8 cellular contexts compared by ENCODE assay signal in genomic region chr22:30289980-30290313, GRCh38. TPM values are rescaled to one million over a fixed set of nuclear protein-coding genes. Genes with fewer than 3 reads are reported as not detected.
DNase-seq lines count a peak whose midpoint lies in the region; ATAC-seq, FAIRE-seq and TF ChIP-seq lines count a peak whose summit lies in the region.

No MANE protein-coding gene starts in this region.

- ATAC-seq in left cardiac atrium = peak; percentile 4

- H3K27me3 ChIP-seq in BJ (ENCODE audit: control insufficient read depth, insufficient read depth, low read length) = no peaks in the 10 kb centered on the region
- no peaks in the 10 kb centered on the region for H3K27me3 ChIP-seq in HAP-1 (ENCODE audit: low read depth)
- H3K27me3 ChIP-seq in WERI-Rb-1 (ENCODE audit: insufficient read depth, low read depth, severe bottlenecking) = no peaks in the 10 kb centered on the region
- H3K27me3 ChIP-seq in smooth muscle cell (ENCODE audit: low read depth) = no peaks in the 10 kb centered on the region

- TF ChIP-seq CTCF in BJ (IDR thresholded peaks at IDR 0.05; ENCODE audit: insufficient read depth, low read depth, low read length) (no peak), WERI-Rb-1 (IDR thresholded peaks at IDR 0.05; ENCODE audit: low read depth, low read length) (no peak), smooth muscle cell (IDR thresholded peaks at IDR 0.05; ENCODE audit: borderline replicate concordance, insufficient read depth, poor library complexity, severe bottlenecking) (no peak)

- in situ Hi-C loops in HAP-1 (cut with MboI; ENCODE audit: low sequenced_read_pairs) = no loop called here

- H3K4me1 ChIP-seq in HAP-1 (peaks cover 10% of the 10 kb centered on the region), smooth muscle cell (ENCODE audit: low read depth) (peaks cover 14% of the 10 kb centered on the region)

- intact Hi-C loops in left cardiac atrium (cut with DNase I) = loop anchor here (5.0 kb wide), 2 partner anchors 37 to 97 kb away; partner anchors contain the start of genes RNF215 (in 1 of the 2) and TBC1D10A (in 1 of the 2)

- TF ChIP-seq POLR2A in GM12892 (IDR thresholded peaks at IDR 0.05; ENCODE audit: low read depth, low read length) = no peak

- 18% methylated on average over 12 of the region's 12 CpGs for WGBS in smooth muscle cell (ENCODE audit: low lambda C conversion rate)

- POLR2A ChIA-PET in BJ (lab: Charles Lee) = interaction anchor here (0.6 kb wide), 1 partner anchor 155 kb away, joined by 5 read pairs; no protein-coding TSS in a partner anchor

- peaks cover 52% of the 10 kb centered on the region for H4K20me1 ChIP-seq in smooth muscle cell (ENCODE audit: low read depth)

- no peaks in the 10 kb centered on the region for H3K79me2 ChIP-seq in smooth muscle cell (ENCODE audit: low read depth)

- no peak for DNase-seq in BJ (ENCODE audit: low read depth)
- no peak for DNase-seq in HAP-1 (ENCODE audit: low spot score in 2 of 2)
- DNase-seq in WERI-Rb-1 = no peak
- no peak for DNase-seq in left cardiac atrium
- DNase-seq in smooth muscle cell (lab: John Stamatoyannopoulos, UW; ENCODE audit: unreplicated experiment) = no peak
- no peak for DNase-seq in GM12892 (ENCODE audit: insufficient read length)
- no peak for DNase-seq in putamen (ENCODE audit: low spot score)
- no peak for DNase-seq in GM19240 (ENCODE audit: insufficient read length, low spot score)

- H3K36me3 ChIP-seq in BJ (ENCODE audit: control insufficient read depth, insufficient read depth, low read length) (peaks cover 32% of the 10 kb centered on the region), HAP-1 (replicated peaks) (peaks cover 10% of the 10 kb centered on the region; the same call in 1 of the 2 replicates), WERI-Rb-1 (peaks cover 23% of the 10 kb centered on the region), smooth muscle cell (ENCODE audit: low read depth) (no peaks in the 10 kb centered on the region)

- no peak for FAIRE-seq in GM12892 (lab: Jason Lieb, UNC)

- H3F3A ChIP-seq in smooth muscle cell (ENCODE audit: low read depth) = peaks cover 17% of the 10 kb centered on the region

- no peak overlapping the region for H3K9ac ChIP-seq in smooth muscle cell (ENCODE audit: low read depth)

- H3K4me2 ChIP-seq in smooth muscle cell = peak overlapping the region; percentile 93

- peak overlapping the region; percentile 38 for H3K4me3 ChIP-seq in BJ (ENCODE audit: low read depth, low read length)
- H3K4me3 ChIP-seq in HAP-1 = peak overlapping the region; percentile 60
- peak overlapping the region; percentile 33 for H3K4me3 ChIP-seq in WERI-Rb-1 (ENCODE audit: low read depth, low read length)
- H3K4me3 ChIP-seq in smooth muscle cell = peak overlapping the region; percentile 79

- H3K27ac ChIP-seq in WERI-Rb-1 (peak overlapping the region; percentile 12; the same call in 1 of the 2 replicates), smooth muscle cell (ENCODE audit: low read depth) (peak overlapping the region; percentile 35)

- CTCF ChIA-PET in BJ (lab: Yijun Ruan, JAX) = interaction anchor here (1.3 to 10.6 kb wide), 6 partner anchors 10 to 182 kb away, joined by 5 to 204 read pairs (median 21); partner anchors contain the start of genes MTFP1, RNF215 and SEC14L2

- no peaks in the 10 kb centered on the region for H3K9me3 ChIP-seq in HAP-1
- H3K9me3 ChIP-seq in WERI-Rb-1 (ENCODE audit: severe bottlenecking) = no peaks in the 10 kb centered on the region
- H3K9me3 ChIP-seq in smooth muscle cell (replicated peaks; ENCODE audit: low read depth) = no peaks in the 10 kb centered on the region

- no peak overlapping the region for H2AFZ ChIP-seq in smooth muscle cell (ENCODE audit: low read depth)

RNA-seq across cellular contexts. Expression of gene CASTOR1, which starts 0.6 kb away (rescaled TPM):
- polyA plus RNA-seq in BJ (2011; rRNA removed) = 7.7 and 16.4 TPM in 2 replicates
- 2.7 and 3.1 TPM in 2 replicates for polyA minus RNA-seq in BJ (2011; rRNA and poly(A)+ RNA removed)
- 1 to 10 TPM; 7.4 to 9.4 TPM for total RNA-seq in left cardiac atrium
- 9.8 and 16.1 TPM in 2 replicates for total RNA-seq in smooth muscle cell
- 21.8 and 22.6 TPM in 2 replicates for polyA plus RNA-seq in smooth muscle cell
- polyA plus RNA-seq in GM12892 (2012; ENCODE audit: missing spikeins) = 4.7 TPM

RNA-seq across cellular contexts. Expression of gene OSM, which starts 23.3 kb away (rescaled TPM):
- polyA plus RNA-seq in BJ (2011; rRNA removed) = not detected in 2 replicates
- not detected in 2 replicates for polyA minus RNA-seq in BJ (2011; rRNA and poly(A)+ RNA removed)
- 1 to 10 TPM in 1 of 2 donors, under 1 TPM in 1; 0.56 to 1.4 TPM for total RNA-seq in left cardiac atrium
- total RNA-seq in smooth muscle cell = 0.27 and 1.5 TPM in 2 replicates
- polyA plus RNA-seq in smooth muscle cell = 0.14 and 1.0 TPM in 2 replicates
- not detected for polyA plus RNA-seq in GM12892 (2012; ENCODE audit: missing spikeins)

RNA-seq across cellular contexts. Expression of gene TBC1D10A, which starts 36.8 kb away (rescaled TPM):
- polyA plus RNA-seq in BJ (2011; rRNA removed) (13.6 and 22.1 TPM in 2 replicates), smooth muscle cell (51.1 and 57.6 TPM in 2 replicates)
- 11.4 and 21.6 TPM in 2 replicates for polyA minus RNA-seq in BJ (2011; rRNA and poly(A)+ RNA removed)
- total RNA-seq in left cardiac atrium (10 to 100 TPM; 11.9 to 12.3 TPM), smooth muscle cell (16.8 and 23.0 TPM in 2 replicates)
- 11.7 TPM for polyA plus RNA-seq in GM12892 (2012; ENCODE audit: missing spikeins)

RNA-seq across cellular contexts. Expression of gene LIF, which starts 43.4 kb away (rescaled TPM):
- 3.8 and 5.8 TPM in 2 replicates for polyA plus RNA-seq in BJ (2011; rRNA removed)
- polyA minus RNA-seq in BJ (2011; rRNA and poly(A)+ RNA removed) = 12.0 and 28.9 TPM in 2 replicates
- 1 to 10 TPM in 1 of 2 donors, under 1 TPM in 1; 0.94 to 7.0 TPM for total RNA-seq in left cardiac atrium
- total RNA-seq in smooth muscle cell = 29.9 and 40.6 TPM in 2 replicates
- polyA plus RNA-seq in smooth muscle cell = 28.9 and 31.2 TPM in 2 replicates
- polyA plus RNA-seq in GM12892 (2012; ENCODE audit: missing spikeins) = 1.2 TPM
